1 cellular context compared by ENCODE assay signal in the genomic region with DNA sequence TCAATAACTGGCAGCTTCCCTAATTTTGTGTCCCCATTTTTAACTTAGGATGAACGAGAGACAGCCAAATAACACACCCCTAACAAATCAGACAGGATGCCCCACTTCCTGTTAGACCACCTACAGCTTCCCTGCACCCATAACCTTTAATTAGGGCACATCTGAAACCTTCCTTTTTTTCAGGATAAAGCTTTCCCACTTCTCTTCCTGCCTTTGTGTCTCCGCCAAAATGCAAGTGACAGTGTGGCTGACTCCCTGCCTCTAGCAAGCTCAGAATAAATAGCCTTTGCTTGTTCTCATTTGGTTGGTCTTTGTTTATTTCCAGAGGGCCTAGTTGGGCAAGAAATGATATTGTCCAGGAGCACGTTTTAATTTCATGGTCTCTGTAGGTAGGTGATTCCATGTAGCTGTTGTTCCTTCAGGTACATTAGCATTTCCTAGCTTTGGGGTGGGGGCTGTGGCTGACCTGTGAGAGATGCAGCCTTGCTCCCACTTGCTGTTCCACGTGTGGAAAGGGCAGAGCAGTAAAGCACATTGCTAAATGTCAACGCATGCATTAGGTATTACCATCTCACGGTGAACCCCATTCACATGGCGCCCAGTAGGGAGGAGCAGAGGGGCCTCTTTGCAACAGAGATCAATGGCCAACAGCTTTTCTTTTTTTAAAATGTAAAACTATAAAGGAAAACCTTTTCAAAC.
TF ChIP-seq lines count a peak whose summit lies in the region.

No MANE protein-coding gene starts in this region.

TF ChIP-seq in GM23338, 12 proteins besides CTCF, POLR2A, EP300 and RAD21 (continued from another document):
- TF ChIP-seq ZNF462 (CRISPR knock-in tag; IDR thresholded peaks at IDR 0.05) (no peak), NANOG (IDR thresholded peaks at IDR 0.05; ENCODE audit: borderline replicate concordance) (no peak), ETS1 (IDR thresholded peaks at IDR 0.05) (no peak), EZH2phosphoT487 (IDR thresholded peaks at IDR 0.05; ENCODE audit: unreplicated experiment) (no peak), POLR2AphosphoS5 (IDR thresholded peaks at IDR 0.05; ENCODE audit: low read depth) (no peak), EZH2 (IDR thresholded peaks at IDR 0.05; ENCODE audit: low read depth, unreplicated experiment) (no peak), ZNF331 (CRISPR knock-in tag; IDR thresholded peaks at IDR 0.05; ENCODE audit: low read depth) (no peak), JUNB (IDR thresholded peaks at IDR 0.05; ENCODE audit: unreplicated experiment) (no peak), CREB1 (CRISPR knock-in tag; IDR thresholded peaks at IDR 0.05; ENCODE audit: low read depth) (no peak), STAT1 (IDR thresholded peaks at IDR 0.05; ENCODE audit: unreplicated experiment) (no peak), ZNF114 (CRISPR knock-in tag; IDR thresholded peaks at IDR 0.05) (no peak)
